ENCODE assay signal across 1 cellular context in the genomic region with DNA sequence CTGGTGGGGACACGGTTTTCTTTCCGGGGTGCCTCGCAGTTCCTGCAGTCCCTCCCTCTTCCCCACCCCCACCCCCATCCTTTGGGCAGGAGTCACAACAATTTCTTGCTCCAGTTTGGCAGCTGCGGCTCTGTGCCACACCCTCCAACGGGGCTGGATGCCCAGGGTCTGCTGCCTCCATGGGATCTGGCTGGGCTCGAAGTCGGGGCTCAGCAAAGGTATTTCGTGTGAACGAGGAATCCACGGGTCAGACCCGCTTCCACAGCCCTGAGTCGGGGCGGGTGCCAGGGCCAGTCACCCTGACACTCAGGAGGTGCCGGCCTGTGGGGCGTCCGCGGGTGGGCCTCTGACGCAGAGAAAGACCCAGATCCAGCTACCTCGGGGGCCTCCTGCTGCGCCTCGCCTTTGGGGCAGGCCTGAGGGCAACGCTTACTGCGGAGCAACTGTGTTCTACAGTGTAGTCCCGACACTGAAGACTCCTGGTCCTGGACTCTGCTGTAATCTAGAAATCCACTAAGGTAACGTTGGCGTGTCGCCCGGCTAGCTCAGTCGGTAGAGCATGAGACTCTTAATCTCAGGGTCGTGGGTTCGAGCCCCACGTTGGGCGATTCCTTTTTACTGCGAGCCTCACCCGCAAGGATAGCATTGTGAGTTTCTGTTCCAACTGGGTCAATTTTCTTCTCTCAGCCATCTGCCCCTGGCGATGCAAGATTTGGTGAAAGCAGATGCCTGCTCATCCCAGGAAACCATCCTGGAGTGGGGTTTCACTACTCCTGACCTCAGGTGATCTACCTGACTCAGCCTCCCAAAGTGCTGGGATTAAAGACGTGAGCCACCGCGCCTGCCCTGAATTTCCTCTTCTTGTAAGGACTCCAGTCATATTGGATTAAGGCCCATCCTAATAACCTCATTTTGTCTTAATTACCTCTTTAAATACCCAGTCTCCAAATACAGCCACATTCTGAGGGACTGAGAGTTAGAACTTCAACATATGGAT.
TF ChIP-seq lines count a peak whose summit lies in the region.

No MANE protein-coding gene starts in this region.

TF ChIP-seq in GM12878, 131 proteins besides CTCF, POLR2A, EP300 and RAD21:
- no peak for TF ChIP-seq GABPA (IDR thresholded peaks at IDR 0.05; ENCODE audit: low read depth)
- TF ChIP-seq TCF12 (IDR thresholded peaks at IDR 0.05; ENCODE audit: low read depth, low read length): no peak
- TF ChIP-seq, protein P1, sequence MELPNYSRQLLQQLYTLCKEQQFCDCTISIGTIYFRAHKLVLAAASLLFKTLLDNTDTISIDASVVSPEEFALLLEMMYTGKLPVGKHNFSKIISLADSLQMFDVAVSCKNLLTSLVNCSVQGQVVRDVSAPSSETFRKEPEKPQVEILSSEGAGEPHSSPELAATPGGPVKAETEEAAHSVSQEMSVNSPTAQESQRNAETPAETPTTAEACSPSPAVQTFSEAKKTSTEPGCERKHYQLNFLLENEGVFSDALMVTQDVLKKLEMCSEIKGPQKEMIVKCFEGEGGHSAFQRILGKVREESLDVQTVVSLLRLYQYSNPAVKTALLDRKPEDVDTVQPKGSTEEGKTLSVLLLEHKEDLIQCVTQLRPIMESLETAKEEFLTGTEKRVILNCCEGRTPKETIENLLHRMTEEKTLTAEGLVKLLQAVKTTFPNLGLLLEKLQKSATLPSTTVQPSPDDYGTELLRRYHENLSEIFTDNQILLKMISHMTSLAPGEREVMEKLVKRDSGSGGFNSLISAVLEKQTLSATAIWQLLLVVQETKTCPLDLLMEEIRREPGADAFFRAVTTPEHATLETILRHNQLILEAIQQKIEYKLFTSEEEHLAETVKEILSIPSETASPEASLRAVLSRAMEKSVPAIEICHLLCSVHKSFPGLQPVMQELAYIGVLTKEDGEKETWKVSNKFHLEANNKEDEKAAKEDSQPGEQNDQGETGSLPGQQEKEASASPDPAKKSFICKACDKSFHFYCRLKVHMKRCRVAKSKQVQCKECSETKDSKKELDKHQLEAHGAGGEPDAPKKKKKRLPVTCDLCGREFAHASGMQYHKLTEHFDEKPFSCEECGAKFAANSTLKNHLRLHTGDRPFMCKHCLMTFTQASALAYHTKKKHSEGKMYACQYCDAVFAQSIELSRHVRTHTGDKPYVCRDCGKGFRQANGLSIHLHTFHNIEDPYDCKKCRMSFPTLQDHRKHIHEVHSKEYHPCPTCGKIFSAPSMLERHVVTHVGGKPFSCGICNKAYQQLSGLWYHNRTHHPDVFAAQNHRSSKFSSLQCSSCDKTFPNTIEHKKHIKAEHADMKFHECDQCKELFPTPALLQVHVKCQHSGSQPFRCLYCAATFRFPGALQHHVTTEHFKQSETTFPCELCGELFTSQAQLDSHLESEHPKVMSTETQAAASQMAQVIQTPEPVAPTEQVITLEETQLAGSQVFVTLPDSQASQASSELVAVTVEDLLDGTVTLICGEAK (IDR thresholded peaks at IDR 0.05; ENCODE audit: borderline replicate concordance): no peak
- TF ChIP-seq CREB1 (IDR thresholded peaks at IDR 0.05; ENCODE audit: low read depth): no peak
- no peak for TF ChIP-seq GATAD2B (conservative IDR thresholded peaks at IDR 0.05; ENCODE audit: low read depth)
- no peak for TF ChIP-seq ZBED1 (IDR thresholded peaks at IDR 0.05; ENCODE audit: borderline replicate concordance)
- TF ChIP-seq NR2C2 (IDR thresholded peaks at IDR 0.05; ENCODE audit: borderline replicate concordance, control insufficient read depth, insufficient read length, low read depth): no peak
- peak; percentile 38 for TF ChIP-seq SUZ12 (IDR thresholded peaks at IDR 0.05; ENCODE audit: unreplicated experiment)
- no peak for TF ChIP-seq ZNF274 (IDR thresholded peaks at IDR 0.05; ENCODE audit: insufficient read depth, insufficient read length)
- TF ChIP-seq CBX3 (IDR thresholded peaks at IDR 0.05; ENCODE audit: borderline replicate concordance, low read depth): no peak
- no peak for TF ChIP-seq RB1 (IDR thresholded peaks at IDR 0.05; ENCODE audit: borderline replicate concordance)
- TF ChIP-seq FOXM1 (IDR thresholded peaks at IDR 0.05; ENCODE audit: low read depth, low read length): no peak
- TF ChIP-seq ZNF24 (IDR thresholded peaks at IDR 0.05): peak; percentile 88
- TF ChIP-seq IKZF2 (IDR thresholded peaks at IDR 0.05): no peak
- TF ChIP-seq, protein P2, sequence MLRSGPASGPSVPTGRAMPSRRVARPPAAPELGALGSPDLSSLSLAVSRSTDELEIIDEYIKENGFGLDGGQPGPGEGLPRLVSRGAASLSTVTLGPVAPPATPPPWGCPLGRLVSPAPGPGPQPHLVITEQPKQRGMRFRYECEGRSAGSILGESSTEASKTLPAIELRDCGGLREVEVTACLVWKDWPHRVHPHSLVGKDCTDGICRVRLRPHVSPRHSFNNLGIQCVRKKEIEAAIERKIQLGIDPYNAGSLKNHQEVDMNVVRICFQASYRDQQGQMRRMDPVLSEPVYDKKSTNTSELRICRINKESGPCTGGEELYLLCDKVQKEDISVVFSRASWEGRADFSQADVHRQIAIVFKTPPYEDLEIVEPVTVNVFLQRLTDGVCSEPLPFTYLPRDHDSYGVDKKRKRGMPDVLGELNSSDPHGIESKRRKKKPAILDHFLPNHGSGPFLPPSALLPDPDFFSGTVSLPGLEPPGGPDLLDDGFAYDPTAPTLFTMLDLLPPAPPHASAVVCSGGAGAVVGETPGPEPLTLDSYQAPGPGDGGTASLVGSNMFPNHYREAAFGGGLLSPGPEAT (IDR thresholded peaks at IDR 0.05; ENCODE audit: low read depth): no peak
- no peak for TF ChIP-seq EGR1 (IDR thresholded peaks at IDR 0.05; ENCODE audit: borderline replicate concordance in 1 of 2, low read depth in 2 of 2, low read length in 2 of 2)
- TF ChIP-seq SREBF2 (IDR thresholded peaks at IDR 0.05; ENCODE audit: low read length): peak; percentile 72
- no peak for TF ChIP-seq CBFB (IDR thresholded peaks at IDR 0.05; ENCODE audit: low read depth)
- TF ChIP-seq CHD2 (IDR thresholded peaks at IDR 0.05; ENCODE audit: borderline replicate concordance, low read depth, low read length): no peak
- TF ChIP-seq, protein P3, sequence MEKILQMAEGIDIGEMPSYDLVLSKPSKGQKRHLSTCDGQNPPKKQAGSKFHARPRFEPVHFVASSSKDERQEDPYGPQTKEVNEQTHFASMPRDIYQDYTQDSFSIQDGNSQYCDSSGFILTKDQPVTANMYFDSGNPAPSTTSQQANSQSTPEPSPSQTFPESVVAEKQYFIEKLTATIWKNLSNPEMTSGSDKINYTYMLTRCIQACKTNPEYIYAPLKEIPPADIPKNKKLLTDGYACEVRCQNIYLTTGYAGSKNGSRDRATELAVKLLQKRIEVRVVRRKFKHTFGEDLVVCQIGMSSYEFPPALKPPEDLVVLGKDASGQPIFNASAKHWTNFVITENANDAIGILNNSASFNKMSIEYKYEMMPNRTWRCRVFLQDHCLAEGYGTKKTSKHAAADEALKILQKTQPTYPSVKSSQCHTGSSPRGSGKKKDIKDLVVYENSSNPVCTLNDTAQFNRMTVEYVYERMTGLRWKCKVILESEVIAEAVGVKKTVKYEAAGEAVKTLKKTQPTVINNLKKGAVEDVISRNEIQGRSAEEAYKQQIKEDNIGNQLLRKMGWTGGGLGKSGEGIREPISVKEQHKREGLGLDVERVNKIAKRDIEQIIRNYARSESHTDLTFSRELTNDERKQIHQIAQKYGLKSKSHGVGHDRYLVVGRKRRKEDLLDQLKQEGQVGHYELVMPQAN (conservative IDR thresholded peaks at IDR 0.05): no peak
- TF ChIP-seq HDAC6 (IDR thresholded peaks at IDR 0.05; ENCODE audit: unreplicated experiment): no peak
- TF ChIP-seq, protein P4, sequence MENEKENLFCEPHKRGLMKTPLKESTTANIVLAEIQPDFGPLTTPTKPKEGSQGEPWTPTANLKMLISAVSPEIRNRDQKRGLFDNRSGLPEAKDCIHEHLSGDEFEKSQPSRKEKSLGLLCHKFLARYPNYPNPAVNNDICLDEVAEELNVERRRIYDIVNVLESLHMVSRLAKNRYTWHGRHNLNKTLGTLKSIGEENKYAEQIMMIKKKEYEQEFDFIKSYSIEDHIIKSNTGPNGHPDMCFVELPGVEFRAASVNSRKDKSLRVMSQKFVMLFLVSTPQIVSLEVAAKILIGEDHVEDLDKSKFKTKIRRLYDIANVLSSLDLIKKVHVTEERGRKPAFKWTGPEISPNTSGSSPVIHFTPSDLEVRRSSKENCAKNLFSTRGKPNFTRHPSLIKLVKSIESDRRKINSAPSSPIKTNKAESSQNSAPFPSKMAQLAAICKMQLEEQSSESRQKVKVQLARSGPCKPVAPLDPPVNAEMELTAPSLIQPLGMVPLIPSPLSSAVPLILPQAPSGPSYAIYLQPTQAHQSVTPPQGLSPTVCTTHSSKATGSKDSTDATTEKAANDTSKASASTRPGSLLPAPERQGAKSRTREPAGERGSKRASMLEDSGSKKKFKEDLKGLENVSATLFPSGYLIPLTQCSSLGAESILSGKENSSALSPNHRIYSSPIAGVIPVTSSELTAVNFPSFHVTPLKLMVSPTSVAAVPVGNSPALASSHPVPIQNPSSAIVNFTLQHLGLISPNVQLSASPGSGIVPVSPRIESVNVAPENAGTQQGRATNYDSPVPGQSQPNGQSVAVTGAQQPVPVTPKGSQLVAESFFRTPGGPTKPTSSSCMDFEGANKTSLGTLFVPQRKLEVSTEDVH (IDR thresholded peaks at IDR 0.05; ENCODE audit: low read depth, partially characterized antibody): no peak
- no peak for TF ChIP-seq BACH1 (IDR thresholded peaks at IDR 0.05; ENCODE audit: borderline replicate concordance)
- no peak for TF ChIP-seq RBBP5 (conservative IDR thresholded peaks at IDR 0.05)
- TF ChIP-seq ZNF207 (IDR thresholded peaks at IDR 0.05; ENCODE audit: borderline replicate concordance): no peak
- TF ChIP-seq, protein P5, sequence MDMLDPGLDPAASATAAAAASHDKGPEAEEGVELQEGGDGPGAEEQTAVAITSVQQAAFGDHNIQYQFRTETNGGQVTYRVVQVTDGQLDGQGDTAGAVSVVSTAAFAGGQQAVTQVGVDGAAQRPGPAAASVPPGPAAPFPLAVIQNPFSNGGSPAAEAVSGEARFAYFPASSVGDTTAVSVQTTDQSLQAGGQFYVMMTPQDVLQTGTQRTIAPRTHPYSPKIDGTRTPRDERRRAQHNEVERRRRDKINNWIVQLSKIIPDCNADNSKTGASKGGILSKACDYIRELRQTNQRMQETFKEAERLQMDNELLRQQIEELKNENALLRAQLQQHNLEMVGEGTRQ (IDR thresholded peaks at IDR 0.05; ENCODE audit: borderline replicate concordance, low read depth, low read length): no peak
- TF ChIP-seq SMC3 (IDR thresholded peaks at IDR 0.05; ENCODE audit: borderline replicate concordance, low read length): no peak
- TF ChIP-seq, protein P6, sequence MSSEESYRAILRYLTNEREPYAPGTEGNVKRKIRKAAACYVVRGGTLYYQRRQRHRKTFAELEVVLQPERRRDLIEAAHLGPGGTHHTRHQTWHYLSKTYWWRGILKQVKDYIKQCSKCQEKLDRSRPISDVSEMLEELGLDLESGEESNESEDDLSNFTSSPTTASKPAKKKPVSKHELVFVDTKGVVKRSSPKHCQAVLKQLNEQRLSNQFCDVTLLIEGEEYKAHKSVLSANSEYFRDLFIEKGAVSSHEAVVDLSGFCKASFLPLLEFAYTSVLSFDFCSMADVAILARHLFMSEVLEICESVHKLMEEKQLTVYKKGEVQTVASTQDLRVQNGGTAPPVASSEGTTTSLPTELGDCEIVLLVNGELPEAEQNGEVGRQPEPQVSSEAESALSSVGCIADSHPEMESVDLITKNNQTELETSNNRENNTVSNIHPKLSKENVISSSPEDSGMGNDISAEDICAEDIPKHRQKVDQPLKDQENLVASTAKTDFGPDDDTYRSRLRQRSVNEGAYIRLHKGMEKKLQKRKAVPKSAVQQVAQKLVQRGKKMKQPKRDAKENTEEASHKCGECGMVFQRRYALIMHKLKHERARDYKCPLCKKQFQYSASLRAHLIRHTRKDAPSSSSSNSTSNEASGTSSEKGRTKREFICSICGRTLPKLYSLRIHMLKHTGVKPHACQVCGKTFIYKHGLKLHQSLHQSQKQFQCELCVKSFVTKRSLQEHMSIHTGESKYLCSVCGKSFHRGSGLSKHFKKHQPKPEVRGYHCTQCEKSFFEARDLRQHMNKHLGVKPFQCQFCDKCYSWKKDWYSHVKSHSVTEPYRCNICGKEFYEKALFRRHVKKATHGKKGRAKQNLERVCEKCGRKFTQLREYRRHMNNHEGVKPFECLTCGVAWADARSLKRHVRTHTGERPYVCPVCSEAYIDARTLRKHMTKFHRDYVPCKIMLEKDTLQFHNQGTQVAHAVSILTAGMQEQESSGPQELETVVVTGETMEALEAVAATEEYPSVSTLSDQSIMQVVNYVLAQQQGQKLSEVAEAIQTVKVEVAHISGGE (CRISPR knock-in tag; IDR thresholded peaks at IDR 0.05): no peak
- no peak for TF ChIP-seq RUNX3 (IDR thresholded peaks at IDR 0.05; ENCODE audit: low read length)
- TF ChIP-seq ETV6 (conservative IDR thresholded peaks at IDR 0.05 in 1 of 2, IDR thresholded peaks at IDR 0.05 in 1 of 2; ENCODE audit: borderline replicate concordance in 1 of 2, low read depth in 1 of 2): no peak
- no peak for TF ChIP-seq KDM1A (IDR thresholded peaks at IDR 0.05; ENCODE audit: borderline replicate concordance)
- 0 out of 2 replicates have a peak, but pooled peaks have one; percentile 71 for TF ChIP-seq TARDBP (IDR thresholded peaks at IDR 0.05; ENCODE audit: borderline replicate concordance)
- TF ChIP-seq, protein P7, sequence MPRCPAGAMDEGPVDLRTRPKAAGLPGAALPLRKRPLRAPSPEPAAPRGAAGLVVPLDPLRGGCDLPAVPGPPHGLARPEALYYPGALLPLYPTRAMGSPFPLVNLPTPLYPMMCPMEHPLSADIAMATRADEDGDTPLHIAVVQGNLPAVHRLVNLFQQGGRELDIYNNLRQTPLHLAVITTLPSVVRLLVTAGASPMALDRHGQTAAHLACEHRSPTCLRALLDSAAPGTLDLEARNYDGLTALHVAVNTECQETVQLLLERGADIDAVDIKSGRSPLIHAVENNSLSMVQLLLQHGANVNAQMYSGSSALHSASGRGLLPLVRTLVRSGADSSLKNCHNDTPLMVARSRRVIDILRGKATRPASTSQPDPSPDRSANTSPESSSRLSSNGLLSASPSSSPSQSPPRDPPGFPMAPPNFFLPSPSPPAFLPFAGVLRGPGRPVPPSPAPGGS (IDR thresholded peaks at IDR 0.05; ENCODE audit: borderline replicate concordance, insufficient read depth, low read depth, low read length, poor library complexity, severe bottlenecking): no peak
